In genomic region chr16:15395631-15396508, GRCh38 we compare ENCODE assay signal across 8 cellular contexts. TPM values are rescaled to one million over a fixed set of nuclear protein-coding genes. Genes with fewer than 3 reads are reported as not detected.
DNase-seq lines count a peak whose midpoint lies in the region; ATAC-seq, FAIRE-seq and TF ChIP-seq lines count a peak whose summit lies in the region.
"Not testable (repeated sequence)": the region's sequence is repeated elsewhere in the genome, so short reads cannot be mapped to it uniquely, and the experiment has no call there.

Gene MPV17L, plus strand, starts transcription at chr16:15395754. Its CDS starts 144 bp downstream, at chr16:15395898.

- intact Hi-C loops in pancreas (cut with DNase I), result not testable (repeated sequence)

- not testable (repeated sequence) for H3K4me1 ChIP-seq in CD8-positive, alpha-beta memory T cell (ENCODE audit: insufficient read depth, low read length)
- peaks cover 0 to 12% (median 8%) of the 10 kb centered on the region in 3 donors for H3K4me1 ChIP-seq in pancreas

- H3K27ac Mint-ChIP-seq in CD8-positive, alpha-beta memory T cell, result not testable (repeated sequence)

- POLR2A ChIA-PET in CD8-positive, alpha-beta memory T cell (lab: Charles Lee), result not testable (repeated sequence)

- not testable (repeated sequence) for H3K9me3 ChIP-seq in CD8-positive, alpha-beta memory T cell (ENCODE audit: low read length); pancreas

- H3K9me3 Mint-ChIP-seq in CD8-positive, alpha-beta memory T cell, result not testable (repeated sequence)

- in situ Hi-C loops in astrocyte of the spinal cord (cut with HindIII; ENCODE audit: low sequenced_read_pairs), result not testable (repeated sequence)

- not testable (repeated sequence) for TF ChIP-seq CTCF in LNCaP clone FGC (IDR thresholded peaks at IDR 0.05; ENCODE audit: control insufficient read depth, extremely low read depth, insufficient read depth); astrocyte of the spinal cord (IDR thresholded peaks at IDR 0.05; ENCODE audit: low read depth, low read length); fibroblast of the aortic adventitia (IDR thresholded peaks at IDR 0.05; ENCODE audit: insufficient read depth, low read length); pancreas (IDR thresholded peaks at IDR 0.05)

- not testable (repeated sequence) for H3K36me3 ChIP-seq in CD8-positive, alpha-beta memory T cell (ENCODE audit: insufficient read depth, low read length); pancreas

- ATAC-seq in left lobe of liver (peak; percentile 84), pancreas (peak; percentile 73 to 83 (median 81))

- FAIRE-seq in pancreas (lab: Jason Lieb, UNC), result not testable (repeated sequence)

- CTCF ChIA-PET in CD8-positive, alpha-beta memory T cell (lab: Charles Lee), result not testable (repeated sequence)

- H3K4me3 Mint-ChIP-seq in CD8-positive, alpha-beta memory T cell, result peak within 1 kb of the TSS in 5 of 7 donors; percentile 6 to 39 (median 24)

- not testable (repeated sequence) for DNase-seq in CD8-positive, alpha-beta memory T cell; astrocyte of the spinal cord (ENCODE audit: low read depth, low spot score); fibroblast of the aortic adventitia (ENCODE audit: low read depth)
- peak; percentile 25 for DNase-seq in LNCaP clone FGC (ENCODE audit: low read depth)
- DNase-seq in OCI-M1 (lab: John Stamatoyannopoulos, UW), result peak; percentile 38
- DNase-seq in left lobe of liver (ENCODE audit: low spot score), result peak; percentile 84
- peak; percentile 80 to 94 (median 84) for DNase-seq in pancreas

- not testable (repeated sequence) for H3K27me3 ChIP-seq in CD8-positive, alpha-beta memory T cell (ENCODE audit: insufficient read depth, low read length, poor library complexity, severe bottlenecking); pancreas

- H3K4me3 ChIP-seq in CD8-positive, alpha-beta memory T cell (ENCODE audit: low read length), result not testable (repeated sequence)
- H3K4me3 ChIP-seq in LNCaP clone FGC (ENCODE audit: low read depth, low read length) (peak within 1 kb of the TSS; percentile 63), astrocyte of the spinal cord (ENCODE audit: low read depth, low read length) (peak within 1 kb of the TSS; percentile 33), fibroblast of the aortic adventitia (ENCODE audit: low read depth, low read length) (peak within 1 kb of the TSS; percentile 48), pancreas (peak within 1 kb of the TSS; percentile 57 to 84 (median 60))

- peaks cover 25 to 29% of the 10 kb centered on the region in 2 donors for H3K27me3 Mint-ChIP-seq in CD8-positive, alpha-beta memory T cell

- not testable (repeated sequence) for H3K36me3 Mint-ChIP-seq in CD8-positive, alpha-beta memory T cell

- WGBS in pancreas, 2 donors, result 1 to 2% methylated on average over 74 to 79 of the region's 79 CpGs

- H3K27ac ChIP-seq in CD8-positive, alpha-beta memory T cell (ENCODE audit: low read depth, low read length), result not testable (repeated sequence)
- H3K27ac ChIP-seq in pancreas (peak within 1 kb of the TSS; percentile 86 to 92 (median 90)), temporal lobe (ENCODE audit: low read depth, low read length) (peak within 1 kb of the TSS; percentile 38)

- H3K4me1 Mint-ChIP-seq in CD8-positive, alpha-beta memory T cell, result not testable (repeated sequence)

RNA-seq across cellular contexts. Expression of gene MPV17L, which starts in this region (rescaled TPM):
- total RNA-seq in CD8-positive, alpha-beta memory T cell, result under 1 TPM; 0.18 to 0.71 TPM
- polyA plus RNA-seq in CD8-positive, alpha-beta memory T cell, result 0.17 TPM
- 1.1 and 3.3 TPM in 2 replicates for total RNA-seq in fibroblast of the aortic adventitia (ENCODE audit: low replicate concordance)
- total RNA-seq in left lobe of liver, result 14.6 TPM
- 10 to 100 TPM; 19.1 to 48.3 (median 28.3) TPM for total RNA-seq in pancreas
- polyA plus RNA-seq in pancreas, result 10 to 100 TPM; 11.9 to 15.6 TPM
- 8.1 TPM for total RNA-seq in temporal lobe

Comparison
In these comparisons a context has a peak if more than half of its experiments do, and no peak if none do; other contexts are left out.
1. RNA of gene MPV17L (polyA plus RNA-seq): 11.9 to 15.6 TPM in pancreas; 0.17 TPM in CD8-positive, alpha-beta memory T cell (single experiment); every median in the first group is over 10 times any median in the second.